12 cellular contexts compared by ENCODE assay signal in the genomic region with DNA sequence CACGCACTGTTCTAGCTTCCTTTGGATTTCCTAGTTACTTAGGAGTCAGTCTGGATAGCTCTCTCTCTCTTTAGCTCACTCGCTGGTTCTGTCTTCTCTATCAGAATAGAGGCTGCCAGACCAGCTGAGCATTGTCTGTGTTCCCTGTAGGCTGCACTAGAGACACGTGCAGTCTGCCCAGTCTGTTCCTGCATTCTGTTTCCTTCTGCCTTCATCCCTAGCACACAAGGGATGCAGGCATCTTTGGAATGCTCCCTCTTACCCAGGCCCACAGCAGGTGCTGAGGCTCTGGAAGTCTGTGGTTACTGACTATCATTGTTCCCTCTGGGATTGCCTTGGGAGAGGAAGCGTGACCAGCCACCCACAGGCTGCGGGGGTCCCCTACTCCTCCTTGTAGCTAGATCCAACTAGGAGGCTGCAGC.
DNase-seq lines count a peak whose midpoint lies in the region; ATAC-seq and TF ChIP-seq lines count a peak whose summit lies in the region.
"Had no signal": no experiment of that assay in that cellular context is flagged by ENCODE, and none has a peak within 500 bp of the region (broad histone marks: within the 10 kb centered on the region; RNA-seq: fewer than 3 reads in every experiment).

No MANE protein-coding gene starts in this region.

- H3K27me3 Mint-ChIP-seq in nephron progenitor cell (ENCODE audit: low read depth, poor library complexity): no peaks in the 10 kb centered on the region
- H3K27me3 Mint-ChIP-seq: IgD-negative memory B cell had no signal

- peaks cover 28% of the 10 kb centered on the region for H3K4me1 ChIP-seq in HUES48 (ENCODE audit: control insufficient read depth, insufficient read depth, low read length)

- H3K27ac ChIP-seq in HUES48 (ENCODE audit: low read depth, low read length) (peak overlapping the region; percentile 66), brain microvascular endothelial cell (no peak overlapping the region)
- H3K27ac ChIP-seq: neutrophil had no signal

- peak; percentile 49 for TF ChIP-seq CTCF in brain microvascular endothelial cell (IDR thresholded peaks at IDR 0.05; ENCODE audit: low read depth, low read length, missing control alignments)
- no peak for TF ChIP-seq CTCF in nephron progenitor cell (IDR thresholded peaks at IDR 0.05)

- DNase-seq in brain microvascular endothelial cell: peak; percentile 42
- peak; percentile 76 for DNase-seq in iPS DF 4.7 (ENCODE audit: extremely low read depth, low spot score)
- peak; percentile 22 for DNase-seq in pons (ENCODE audit: low spot score)
- DNase-seq in NCI-H446 treated with DMSO at 0.1 percent for 48 hours (lab: John Stamatoyannopoulos, UW): no peak
- no peak for DNase-seq in nephron progenitor cell
- DNase-seq: activated naive CD4-positive, alpha-beta T cell treated with anti-CD3 and anti-CD28 coated beads, Interleukin-2, amount 10 ng/mL, durations not matched to agents 7 days and 5 days; NCI-H526 treated with DMSO at 0.1 percent for 48 hours had no signal

- H3K4me3 ChIP-seq in HUES48 (ENCODE audit: low read depth, low read length) (no peak overlapping the region), brain microvascular endothelial cell (ENCODE audit: low read depth, low read length) (no peak overlapping the region)

- no peak overlapping the region for H3K4me3 Mint-ChIP-seq in nephron progenitor cell
- H3K4me3 Mint-ChIP-seq: activated naive CD4-positive, alpha-beta T cell treated with anti-CD3 and anti-CD28 coated beads, Interleukin-2, amount 10 ng/mL, durations not matched to agents 7 days and 5 days; IgD-negative memory B cell had no signal

- no peak overlapping the region for H3K9ac ChIP-seq in HUES48 (ENCODE audit: low read depth, low read length)

- ATAC-seq in HG03460 (IDR thresholded peaks at IDR 0.05; ENCODE audit: unreplicated experiment) (no peak), GM18519 (IDR thresholded peaks at IDR 0.05; ENCODE audit: low FRiP score, unreplicated experiment) (no peak)

- peaks cover 13% of the 10 kb centered on the region for H3K4me1 Mint-ChIP-seq in nephron progenitor cell
- H3K4me1 Mint-ChIP-seq: activated naive CD4-positive, alpha-beta T cell treated with anti-CD3 and anti-CD28 coated beads, Interleukin-2, amount 10 ng/mL, durations not matched to agents 7 days and 5 days had no signal

- peaks cover 11% of the 10 kb centered on the region for H3K9me3 Mint-ChIP-seq in nephron progenitor cell
- H3K9me3 Mint-ChIP-seq: activated naive CD4-positive, alpha-beta T cell treated with anti-CD3 and anti-CD28 coated beads, Interleukin-2, amount 10 ng/mL, durations not matched to agents 7 days and 5 days had no signal

- H3K36me3 Mint-ChIP-seq in nephron progenitor cell (ENCODE audit: low read depth): peaks cover 4% of the 10 kb centered on the region
- H3K36me3 Mint-ChIP-seq: activated naive CD4-positive, alpha-beta T cell treated with anti-CD3 and anti-CD28 coated beads, Interleukin-2, amount 10 ng/mL, durations not matched to agents 7 days and 5 days; IgD-negative memory B cell had no signal

- no peaks in the 10 kb centered on the region for H3K36me3 ChIP-seq in HUES48 (ENCODE audit: control insufficient read depth, insufficient read depth, low read length)
- H3K36me3 ChIP-seq in brain microvascular endothelial cell (replicated peaks): no peaks in the 10 kb centered on the region
- H3K36me3 ChIP-seq: neutrophil had no signal

- H3K27ac Mint-ChIP-seq in nephron progenitor cell: no peak overlapping the region
- H3K27ac Mint-ChIP-seq: activated naive CD4-positive, alpha-beta T cell treated with anti-CD3 and anti-CD28 coated beads, Interleukin-2, amount 10 ng/mL, durations not matched to agents 7 days and 5 days; IgD-negative memory B cell had no signal

- no peaks in the 10 kb centered on the region for H3K27me3 ChIP-seq in HUES48 (ENCODE audit: control insufficient read depth, insufficient read depth, low read length)
- H3K27me3 ChIP-seq in brain microvascular endothelial cell (replicated peaks): no peaks in the 10 kb centered on the region
- H3K27me3 ChIP-seq: neutrophil had no signal

- in situ Hi-C loops in brain microvascular endothelial cell (cut with HindIII; ENCODE audit: low pct_ligation_motif_present, low sequenced_read_pairs): no loop called here

- no peaks in the 10 kb centered on the region; the same call in 1 of the 2 replicates for H3K9me3 ChIP-seq in HUES48 (ENCODE audit: control insufficient read depth, insufficient read depth, low read length)
- H3K9me3 ChIP-seq: neutrophil had no signal

Comparison
In these comparisons a context has a peak if more than half of its experiments do, and no peak if none do; other contexts are left out.
1. DNase-seq: peak in brain microvascular endothelial cell (single experiment), iPS DF 4.7 (single experiment) and pons (single experiment); none in NCI-H446 treated with DMSO at 0.1 percent for 48 hours (single experiment) and nephron progenitor cell (single experiment).